ENCODE assay signal across 31 cellular contexts in genomic region chr4:156528216-156528615, GRCh38.
"Had no signal": no experiment of that assay in that cellular context is flagged by ENCODE, and none has a peak within 500 bp of the region (broad histone marks: within the 10 kb centered on the region; RNA-seq: fewer than 3 reads in every experiment).

No MANE protein-coding gene starts in this region.

- H3K36me3 ChIP-seq: adrenal gland, gastroesophageal sphincter, neutrophil, right lobe of liver, stomach, thyroid gland, upper lobe of left lung, vagina, WERI-Rb-1 had no signal

- H3K27ac ChIP-seq: adrenal gland, gastroesophageal sphincter, hepatocyte, neutrophil, right lobe of liver, stomach, thyroid gland, upper lobe of left lung, vagina, WERI-Rb-1 had no signal

- DNase-seq: activated CD4-positive, alpha-beta T cell treated with anti-CD3 and anti-CD28 coated beads for 48 hours; activated CD4-positive, alpha-beta T cell treated with anti-CD3 and anti-CD28 coated beads, Interleukin-2, amount 50 U/mL, for 48 hours; activated CD8-positive, alpha-beta memory T cell treated with anti-CD3 and anti-CD28 coated beads, Interleukin-2, amount 50 U/mL, for 4 hours; activated effector memory CD4-positive, alpha-beta T cell treated with anti-CD3 and anti-CD28 coated beads, Interleukin-2, amount 50 U/mL, for 16 hours; activated naive CD4-positive, alpha-beta T cell treated with anti-CD3 and anti-CD28 coated beads for 36 hours; activated naive CD8-positive, alpha-beta T cell treated with anti-CD3 and anti-CD28 coated beads for 36 hours; activated T-cell treated with anti-CD3 and anti-CD28 coated beads, Interleukin-2, amount 50 U/mL, for 1 hour; adrenal gland; caudate nucleus; cortex of kidney; effector memory CD8-positive, alpha-beta T cell; left cardiac atrium; mammary epithelial cell; naive B cell; nephron progenitor cell; right lobe of liver; small intestine; stimulated activated CD4-positive, alpha-beta T cell treated with anti-CD3 and anti-CD28 coated beads, Interleukin-1b, Interleukin-23, amount 100 ng/mL, for 48 hours; stimulated activated CD4-positive, alpha-beta T cell treated with anti-CD3 and anti-CD28 coated beads, Interleukin-4, amount 100 ng/mL, for 4 hours; stimulated activated CD8-positive, alpha-beta memory T cell treated with anti-CD3 and anti-CD28 coated beads, Interleukin-4, amount 100 ng/mL, for 48 hours; stimulated activated naive B cell treated with anti-CD40 and anti-IgM and Interleukin-4, amounts not matched to agents 10 μg/mL and 1 μg/mL and 100 μg/mL, for 72 hours; stomach; T-helper 9 cell; thyroid gland; upper lobe of left lung; WERI-Rb-1 had no signal

- H3K4me1 ChIP-seq: adrenal gland, gastroesophageal sphincter, right lobe of liver, stomach, thyroid gland, upper lobe of left lung, vagina had no signal

- H3K4me3 ChIP-seq: adrenal gland, gastroesophageal sphincter, hepatocyte, right lobe of liver, stomach, thyroid gland, upper lobe of left lung, vagina had no signal

- H3K4me2 ChIP-seq: hepatocyte had no signal

- H2AFZ ChIP-seq: hepatocyte had no signal

- H3K27me3 ChIP-seq: adrenal gland, gastroesophageal sphincter, hepatocyte, neutrophil, right lobe of liver, stomach, thyroid gland, upper lobe of left lung, vagina had no signal

- H3K9me3 ChIP-seq: neutrophil, thyroid gland, upper lobe of left lung, vagina had no signal

- ATAC-seq: activated CD4-positive, CD25-positive, alpha-beta regulatory T cell treated with anti-CD3 and anti-CD28 coated beads, Interleukin-2, amount 50 U/mL, for 24 hours; effector memory CD8-positive, alpha-beta T cell; gastroesophageal sphincter; left cardiac atrium; right lobe of liver; stimulated activated naive B cell treated with anti-CD40 and anti-IgM and Interleukin-4, amounts not matched to agents 10 μg/mL and 1 μg/mL and 100 μg/mL, for 72 hours had no signal

- H3K79me2 ChIP-seq: hepatocyte had no signal
